In the genomic region with DNA sequence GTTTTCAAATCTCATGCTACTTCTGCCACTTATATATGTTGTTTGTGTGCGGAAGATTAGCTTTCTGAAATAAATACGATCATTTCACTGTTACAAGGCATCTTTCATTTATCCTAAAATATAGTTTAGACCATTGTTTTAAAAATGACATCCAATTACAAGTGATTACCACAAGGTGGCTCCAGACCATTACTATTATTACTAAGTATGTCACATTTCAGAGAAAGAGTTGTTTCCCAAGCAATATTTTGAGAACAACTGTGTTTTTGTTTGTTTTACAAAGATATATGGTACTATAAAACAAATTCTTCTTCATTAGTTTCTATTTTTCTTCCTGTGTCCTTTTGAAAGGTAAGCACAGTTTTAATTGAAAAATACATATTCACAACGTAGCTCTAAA, we compare ENCODE assay signal across 8 cellular contexts.
DNase-seq lines count a peak whose midpoint lies in the region; ATAC-seq, FAIRE-seq and TF ChIP-seq lines count a peak whose summit lies in the region.

No MANE protein-coding gene starts in this region.

- no peak for FAIRE-seq in keratinocyte (lab: Jason Lieb, UNC)

- no peaks in the 10 kb centered on the region for H3K9me2 ChIP-seq in Karpas-422 (replicated peaks; ENCODE audit: insufficient read depth, low read length)

- no peaks in the 10 kb centered on the region for H3K36me3 ChIP-seq in Karpas-422 (ENCODE audit: insufficient read depth, low read length)
- H3K36me3 ChIP-seq in keratinocyte (ENCODE audit: control insufficient read depth in 2 of 2, extremely low read depth in 1 of 2, insufficient read depth in 2 of 2, low read length in 2 of 2) = no peaks in the 10 kb centered on the region

- H3K27ac Mint-ChIP-seq in WTC11 = no peak overlapping the region

- H3K4me2 ChIP-seq in Karpas-422 (ENCODE audit: low read depth, low read length, poor library complexity, severe bottlenecking) (no peak overlapping the region), keratinocyte (ENCODE audit: control insufficient read depth, extremely low read depth, insufficient read depth, low read depth, low read length) (no peak overlapping the region)

- H3K4me3 Mint-ChIP-seq in WTC11 = no peak overlapping the region

- CTCF ChIA-PET in WTC11 (lab: Charles Lee) = no interaction called here

- no peak overlapping the region for H3K4me3 ChIP-seq in Karpas-422 (ENCODE audit: low read length)
- no peak overlapping the region for H3K4me3 ChIP-seq in keratinocyte (ENCODE audit: control insufficient read depth in 2 of 3, extremely low read depth in 1 of 3, insufficient read depth in 2 of 3, low read depth in 1 of 3, low read length in 3 of 3)

- H3K9me1 ChIP-seq in keratinocyte (ENCODE audit: control insufficient read depth, extremely low read depth, insufficient read depth, low read length) = no peaks in the 10 kb centered on the region

- H3K9ac ChIP-seq in Karpas-422 (ENCODE audit: low read length) (no peak overlapping the region), keratinocyte (ENCODE audit: control insufficient read depth, extremely low read depth, insufficient read depth, low read length) (no peak overlapping the region)

- H3K27ac ChIP-seq in Karpas-422 (ENCODE audit: low read length) = no peak overlapping the region
- no peak overlapping the region for H3K27ac ChIP-seq in keratinocyte (ENCODE audit: control insufficient read depth, insufficient read depth, low read length)
- H3K27ac ChIP-seq in substantia nigra (ENCODE audit: low read depth, low read length, poor library complexity, severe bottlenecking) = no peak overlapping the region

- H3K27me3 Mint-ChIP-seq in WTC11 (ENCODE audit: low read depth) = no peaks in the 10 kb centered on the region

- dilution Hi-C loops in keratinocyte (cut with MboI; ENCODE audit: extremely low pct_ligation_motif_present, low sequenced_read_pairs) = no loop called here

- peak; percentile 34 for TF ChIP-seq CTCF in WTC11 (IDR thresholded peaks at IDR 0.05)
- peak in 2 of 3 experiments; percentile 30 to 52 for TF ChIP-seq CTCF in keratinocyte (optimal IDR thresholded peaks at IDR 0.05 in 1 of 3, IDR thresholded peaks at IDR 0.05 in 1 of 3, conservative IDR thresholded peaks at IDR 0.05 in 1 of 3; ENCODE audit: extremely low read depth in 1 of 3, insufficient read depth in 2 of 3, low read length in 3 of 3)

- peaks cover 8% of the 10 kb centered on the region; the same call in 1 of the 2 replicates for H3K9me3 Mint-ChIP-seq in WTC11

- no peaks in the 10 kb centered on the region for H3K4me1 Mint-ChIP-seq in WTC11

- no peaks in the 10 kb centered on the region for H3K27me3 ChIP-seq in Karpas-422 (ENCODE audit: low read length)
- H3K27me3 ChIP-seq in keratinocyte (ENCODE audit: control insufficient read depth, extremely low read depth, insufficient read depth, low read length) = no peaks in the 10 kb centered on the region

- DNase-seq in NCI-H2196 (lab: John Stamatoyannopoulos, UW; ENCODE audit: unreplicated experiment) (peak; percentile 27), NCI-H2196 treated with DMSO at 0.1 percent for 48 hours (lab: John Stamatoyannopoulos, UW; ENCODE audit: unreplicated experiment) (no peak), Karpas-422 (peak; percentile 66), WTC11 (ENCODE audit: low spot score) (no peak), keratinocyte (ENCODE audit: low read depth, low spot score) (no peak), substantia nigra (lab: John Stamatoyannopoulos, UW) (no peak), C1 segment of cervical spinal cord (lab: John Stamatoyannopoulos, UW) (no peak)

- H3K79me2 ChIP-seq in Karpas-422 (ENCODE audit: low read length) (no peaks in the 10 kb centered on the region), keratinocyte (ENCODE audit: control insufficient read depth, insufficient read depth, low read length) (no peaks in the 10 kb centered on the region)

- H3K36me3 Mint-ChIP-seq in WTC11 = no peaks in the 10 kb centered on the region

- POLR2A ChIA-PET in WTC11 (lab: Charles Lee) = no interaction called here

- H4K20me1 ChIP-seq in Karpas-422 (ENCODE audit: insufficient read depth, low read depth, low read length) = no peaks in the 10 kb centered on the region
- H4K20me1 ChIP-seq in keratinocyte (ENCODE audit: control insufficient read depth, extremely low read depth, insufficient read depth, low read length) = no peaks in the 10 kb centered on the region

- no peak overlapping the region for H2AFZ ChIP-seq in Karpas-422 (ENCODE audit: low read length)
- no peak overlapping the region for H2AFZ ChIP-seq in keratinocyte (ENCODE audit: control insufficient read depth, low read length)

- H3K9me3 ChIP-seq in Karpas-422 (ENCODE audit: low read length) (no peaks in the 10 kb centered on the region), keratinocyte (ENCODE audit: control insufficient read depth, low read depth, low read length) (no peaks in the 10 kb centered on the region)

- H3K4me1 ChIP-seq in Karpas-422 (ENCODE audit: low read length) = no peaks in the 10 kb centered on the region
- peaks cover 7% of the 10 kb centered on the region for H3K4me1 ChIP-seq in keratinocyte (ENCODE audit: control insufficient read depth, extremely low read depth, insufficient read depth, low read length)

- ATAC-seq in WTC11 (no peak), HG03442 (IDR thresholded peaks at IDR 0.05; ENCODE audit: unreplicated experiment) (no peak)

TF ChIP-seq in WTC11, 78 proteins besides CTCF, POLR2A, EP300 and RAD21 (continues in another document):
- no peak for TF ChIP-seq E2F5 (CRISPR knock-in tag; IDR thresholded peaks at IDR 0.05)
- no peak for TF ChIP-seq ZNF532 (CRISPR knock-in tag; IDR thresholded peaks at IDR 0.05; ENCODE audit: borderline replicate concordance)
- TF ChIP-seq FOXJ3 (CRISPR knock-in tag; IDR thresholded peaks at IDR 0.05; ENCODE audit: borderline replicate concordance) = no peak
- TF ChIP-seq ZNF263 (CRISPR knock-in tag; IDR thresholded peaks at IDR 0.05; ENCODE audit: low read depth) = no peak
- no peak for TF ChIP-seq PRDM15 (CRISPR knock-in tag; IDR thresholded peaks at IDR 0.05)

Comparison
In these comparisons a context has a peak if more than half of its experiments do, and no peak if none do; other contexts are left out.
1. DNase-seq: peak in NCI-H2196 (single experiment) and Karpas-422 (single experiment); none in NCI-H2196 treated with DMSO at 0.1 percent for 48 hours (single experiment), WTC11 (single experiment), keratinocyte (single experiment), substantia nigra (0 of 49) and C1 segment of cervical spinal cord (0 of 14).